In the genomic region with DNA sequence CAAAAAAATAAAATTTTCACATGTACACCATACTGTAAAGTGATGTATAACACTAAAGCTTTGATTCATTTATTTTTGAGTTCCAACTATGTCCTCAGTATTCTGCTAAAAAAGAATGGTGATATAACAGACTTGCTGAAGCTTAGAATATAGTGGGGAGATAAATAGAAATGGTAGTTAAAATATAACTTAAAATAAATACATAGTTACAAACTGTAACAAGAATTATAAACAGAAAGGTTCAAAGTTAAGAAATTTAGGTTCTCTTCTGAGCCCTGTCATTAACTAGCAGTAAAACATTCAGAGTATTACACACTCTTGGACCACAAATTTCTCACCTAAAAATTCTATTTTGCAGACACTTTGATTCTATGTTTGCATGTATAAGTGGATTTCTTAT, we compare ENCODE assay signal across 22 cellular contexts.
DNase-seq lines count a peak whose midpoint lies in the region; ATAC-seq, FAIRE-seq and TF ChIP-seq lines count a peak whose summit lies in the region.
"Had no signal": no experiment of that assay in that cellular context is flagged by ENCODE, and none has a peak within 500 bp of the region (broad histone marks: within the 10 kb centered on the region; RNA-seq: fewer than 3 reads in every experiment).

No MANE protein-coding gene starts in this region.

- CTCF ChIA-PET in A549 (lab: Yijun Ruan, JAX) = no interaction called here

- no peak for ATAC-seq in A549
- no peak for ATAC-seq in GM21786 (IDR thresholded peaks at IDR 0.05; ENCODE audit: unreplicated experiment)

- TF ChIP-seq CTCF in A549 (IDR thresholded peaks at IDR 0.05) (no peak), VCaP (conservative IDR thresholded peaks at IDR 0.05) (no peak), liver (IDR thresholded peaks at IDR 0.05; ENCODE audit: low read depth, low read length, missing input control) (no peak)

- H3K4me3 ChIP-seq in A549 (no peak overlapping the region), liver (ENCODE audit: low read depth in 1 of 3, low read length in 3 of 3) (no peak overlapping the region)
- H3K4me3 ChIP-seq: BLaER1 treated with 17β-estradiol and CSF1 and Interleukin-3, amounts not matched to agents 10 nM and 100 nM; HAP-1 had no signal

- POLR2A ChIA-PET in A549 (lab: Yijun Ruan, JAX) = no interaction called here

- H3K27ac ChIP-seq in A549 (no peak overlapping the region), VCaP (peak overlapping the region; percentile 87), liver (ENCODE audit: low read depth in 1 of 2, low read length in 2 of 2) (peak overlapping the region in 1 of 2 donors; percentile 78)
- H3K27ac ChIP-seq: BLaER1 treated with 17β-estradiol and CSF1 and Interleukin-3, amounts not matched to agents 10 nM and 100 nM had no signal

- no peak for TF ChIP-seq EP300 in A549 (IDR thresholded peaks at IDR 0.05)

- no peaks in the 10 kb centered on the region for H3K36me3 ChIP-seq in liver (ENCODE audit: control insufficient read depth in 4 of 4, insufficient read depth in 3 of 4, low read depth in 1 of 4, low read length in 3 of 4)
- H3K36me3 ChIP-seq: BE2C; BLaER1 treated with 17β-estradiol and CSF1 and Interleukin-3, amounts not matched to agents 10 nM and 100 nM; HAP-1 had no signal

- no peak for TF ChIP-seq POLR2A in A549 (IDR thresholded peaks at IDR 0.05; ENCODE audit: low read length)

- H3K9ac ChIP-seq in liver (ENCODE audit: low read depth in 1 of 2, low read length in 2 of 2) = no peak overlapping the region
- H3K9ac ChIP-seq: BLaER1 treated with 17β-estradiol and CSF1 and Interleukin-3, amounts not matched to agents 10 nM and 100 nM had no signal

- TF ChIP-seq RAD21 in A549 (conservative IDR thresholded peaks at IDR 0.05 in 1 of 2, IDR thresholded peaks at IDR 0.05 in 1 of 2) = no peak
- no peak for TF ChIP-seq RAD21 in liver (IDR thresholded peaks at IDR 0.05)

- DNase-seq in A549 (ENCODE audit: low read depth in 1 of 2, low spot score in 1 of 2) (no peak), kidney tubule cell (ENCODE audit: low spot score) (no peak), NCI-H82 treated with DMSO at 0.1 percent for 48 hours (lab: John Stamatoyannopoulos, UW; ENCODE audit: unreplicated experiment) (no peak)
- DNase-seq: AML-193; BE2C; CD4-positive, alpha-beta T cell; CD8-positive, alpha-beta memory T cell; DMS 273 treated with DMSO at 0.1 percent for 48 hours; DMS79; EL; GF-D8; GOT3; HFFc6 had no signal

- H3K4me1 ChIP-seq in A549 (no peaks in the 10 kb centered on the region), liver (ENCODE audit: control insufficient read depth in 4 of 4, insufficient read depth in 4 of 4, low read length in 3 of 4) (peaks cover 0 to 21% (median 13%) of the 10 kb centered on the region in 4 donors)
- H3K4me1 ChIP-seq: BE2C; BLaER1 treated with 17β-estradiol and CSF1 and Interleukin-3, amounts not matched to agents 10 nM and 100 nM; HAP-1 had no signal

- FAIRE-seq in A549 (lab: Jason Lieb, UNC) = no peak
- FAIRE-seq: D721Med, GM12891, GM18507, H54 had no signal

- H3K9me3 ChIP-seq in A549 = no peaks in the 10 kb centered on the region
- H3K9me3 ChIP-seq in liver (ENCODE audit: control insufficient read depth in 4 of 4, low read length in 3 of 4) = no peaks in the 10 kb centered on the region
- H3K9me3 ChIP-seq: BE2C; BLaER1 treated with 17β-estradiol and CSF1 and Interleukin-3, amounts not matched to agents 10 nM and 100 nM; HAP-1 had no signal

- peak overlapping the region; percentile 9; the same call in 1 of the 3 replicates for H3K4me2 ChIP-seq in A549
- H3K4me2 ChIP-seq: BLaER1 treated with 17β-estradiol and CSF1 and Interleukin-3, amounts not matched to agents 10 nM and 100 nM had no signal

- H3K27me3 ChIP-seq in liver (ENCODE audit: control insufficient read depth in 4 of 4, insufficient read depth in 4 of 4, low read length in 3 of 4) = no peaks in the 10 kb centered on the region
- H3K27me3 ChIP-seq: BE2C; BLaER1 treated with 17β-estradiol and CSF1 and Interleukin-3, amounts not matched to agents 10 nM and 100 nM had no signal

TF ChIP-seq in A549, 52 proteins besides CTCF, POLR2A, EP300 and RAD21:
- TF ChIP-seq CHD2 (IDR thresholded peaks at IDR 0.05; ENCODE audit: low read length, partially characterized antibody) (no peak), RNF2 (IDR thresholded peaks at IDR 0.05; ENCODE audit: borderline replicate concordance, low read depth) (no peak), NPAS2 (CRISPR knock-in tag; IDR thresholded peaks at IDR 0.05; ENCODE audit: borderline replicate concordance) (no peak), MYC (IDR thresholded peaks at IDR 0.05; ENCODE audit: borderline replicate concordance, low read length) (no peak), HOXB13 (CRISPR knock-in tag; IDR thresholded peaks at IDR 0.05; ENCODE audit: low read depth) (no peak), HOXA7 (CRISPR knock-in tag; IDR thresholded peaks at IDR 0.05) (no peak)
- TF ChIP-seq, protein P1, sequence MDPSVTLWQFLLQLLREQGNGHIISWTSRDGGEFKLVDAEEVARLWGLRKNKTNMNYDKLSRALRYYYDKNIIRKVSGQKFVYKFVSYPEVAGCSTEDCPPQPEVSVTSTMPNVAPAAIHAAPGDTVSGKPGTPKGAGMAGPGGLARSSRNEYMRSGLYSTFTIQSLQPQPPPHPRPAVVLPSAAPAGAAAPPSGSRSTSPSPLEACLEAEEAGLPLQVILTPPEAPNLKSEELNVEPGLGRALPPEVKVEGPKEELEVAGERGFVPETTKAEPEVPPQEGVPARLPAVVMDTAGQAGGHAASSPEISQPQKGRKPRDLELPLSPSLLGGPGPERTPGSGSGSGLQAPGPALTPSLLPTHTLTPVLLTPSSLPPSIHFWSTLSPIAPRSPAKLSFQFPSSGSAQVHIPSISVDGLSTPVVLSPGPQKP (IDR thresholded peaks at IDR 0.05; ENCODE audit: low read depth, low read length) = no peak
- TF ChIP-seq, protein P2, sequence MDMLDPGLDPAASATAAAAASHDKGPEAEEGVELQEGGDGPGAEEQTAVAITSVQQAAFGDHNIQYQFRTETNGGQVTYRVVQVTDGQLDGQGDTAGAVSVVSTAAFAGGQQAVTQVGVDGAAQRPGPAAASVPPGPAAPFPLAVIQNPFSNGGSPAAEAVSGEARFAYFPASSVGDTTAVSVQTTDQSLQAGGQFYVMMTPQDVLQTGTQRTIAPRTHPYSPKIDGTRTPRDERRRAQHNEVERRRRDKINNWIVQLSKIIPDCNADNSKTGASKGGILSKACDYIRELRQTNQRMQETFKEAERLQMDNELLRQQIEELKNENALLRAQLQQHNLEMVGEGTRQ (IDR thresholded peaks at IDR 0.05) = no peak
- TF ChIP-seq, protein P3, sequence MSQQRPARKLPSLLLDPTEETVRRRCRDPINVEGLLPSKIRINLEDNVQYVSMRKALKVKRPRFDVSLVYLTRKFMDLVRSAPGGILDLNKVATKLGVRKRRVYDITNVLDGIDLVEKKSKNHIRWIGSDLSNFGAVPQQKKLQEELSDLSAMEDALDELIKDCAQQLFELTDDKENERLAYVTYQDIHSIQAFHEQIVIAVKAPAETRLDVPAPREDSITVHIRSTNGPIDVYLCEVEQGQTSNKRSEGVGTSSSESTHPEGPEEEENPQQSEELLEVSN (IDR thresholded peaks at IDR 0.05; ENCODE audit: borderline replicate concordance, low read depth) = no peak

TF ChIP-seq in liver, 16 proteins besides CTCF, POLR2A, EP300 and RAD21 (continues in another document):
- TF ChIP-seq RXRA (IDR thresholded peaks at IDR 0.05) (peak in 1 of 2 donors; percentile 10), TAF1 (conservative IDR thresholded peaks at IDR 0.05) (no peak), SP1 (IDR thresholded peaks at IDR 0.05) (no peak), GABPA (IDR thresholded peaks at IDR 0.05 in 1 of 2, conservative IDR thresholded peaks at IDR 0.05 in 1 of 2) (no peak), JUND (IDR thresholded peaks at IDR 0.05) (peak in 1 of 2 donors; percentile 10), NR2F2 (IDR thresholded peaks at IDR 0.05) (no peak), YY1 (IDR thresholded peaks at IDR 0.05) (peak; percentile 39), FOXA2 (IDR thresholded peaks at IDR 0.05) (no peak), HNF4A (conservative IDR thresholded peaks at IDR 0.05) (peak; percentile 32 to 46)
- TF ChIP-seq, protein P4, sequence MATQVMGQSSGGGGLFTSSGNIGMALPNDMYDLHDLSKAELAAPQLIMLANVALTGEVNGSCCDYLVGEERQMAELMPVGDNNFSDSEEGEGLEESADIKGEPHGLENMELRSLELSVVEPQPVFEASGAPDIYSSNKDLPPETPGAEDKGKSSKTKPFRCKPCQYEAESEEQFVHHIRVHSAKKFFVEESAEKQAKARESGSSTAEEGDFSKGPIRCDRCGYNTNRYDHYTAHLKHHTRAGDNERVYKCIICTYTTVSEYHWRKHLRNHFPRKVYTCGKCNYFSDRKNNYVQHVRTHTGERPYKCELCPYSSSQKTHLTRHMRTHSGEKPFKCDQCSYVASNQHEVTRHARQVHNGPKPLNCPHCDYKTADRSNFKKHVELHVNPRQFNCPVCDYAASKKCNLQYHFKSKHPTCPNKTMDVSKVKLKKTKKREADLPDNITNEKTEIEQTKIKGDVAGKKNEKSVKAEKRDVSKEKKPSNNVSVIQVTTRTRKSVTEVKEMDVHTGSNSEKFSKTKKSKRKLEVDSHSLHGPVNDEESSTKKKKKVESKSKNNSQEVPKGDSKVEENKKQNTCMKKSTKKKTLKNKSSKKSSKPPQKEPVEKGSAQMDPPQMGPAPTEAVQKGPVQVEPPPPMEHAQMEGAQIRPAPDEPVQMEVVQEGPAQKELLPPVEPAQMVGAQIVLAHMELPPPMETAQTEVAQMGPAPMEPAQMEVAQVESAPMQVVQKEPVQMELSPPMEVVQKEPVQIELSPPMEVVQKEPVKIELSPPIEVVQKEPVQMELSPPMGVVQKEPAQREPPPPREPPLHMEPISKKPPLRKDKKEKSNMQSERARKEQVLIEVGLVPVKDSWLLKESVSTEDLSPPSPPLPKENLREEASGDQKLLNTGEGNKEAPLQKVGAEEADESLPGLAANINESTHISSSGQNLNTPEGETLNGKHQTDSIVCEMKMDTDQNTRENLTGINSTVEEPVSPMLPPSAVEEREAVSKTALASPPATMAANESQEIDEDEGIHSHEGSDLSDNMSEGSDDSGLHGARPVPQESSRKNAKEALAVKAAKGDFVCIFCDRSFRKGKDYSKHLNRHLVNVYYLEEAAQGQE (IDR thresholded peaks at IDR 0.05) = no peak
